27 cellular contexts compared by ENCODE assay signal in genomic region chr20:1165521-1165920, GRCh38. TPM values are rescaled to one million over a fixed set of nuclear protein-coding genes. Genes with fewer than 3 reads are reported as not detected.
"Had no signal": no experiment of that assay in that cellular context is flagged by ENCODE, and none has a peak within 500 bp of the region (broad histone marks: within the 10 kb centered on the region; RNA-seq: fewer than 3 reads in every experiment).

No MANE protein-coding gene starts in this region.

- ATAC-seq: left ventricle myocardium superior; lower lobe of right lung; naive thymus-derived CD4-positive, alpha-beta T cell; stimulated activated naive B cell treated with anti-CD40 and anti-IgM and Interleukin-4, amounts not matched to agents 10 μg/mL and 1 μg/mL and 100 μg/mL, for 72 hours had no signal

- H3K27ac ChIP-seq: esophagus squamous epithelium, lower lobe of right lung, neural progenitor cell, prostate gland, right atrium auricular region, sigmoid colon, skin epidermis, thoracic aorta, tibial nerve, upper lobe of left lung had no signal

- H3K4me1 ChIP-seq: esophagus squamous epithelium, lower lobe of right lung, neural progenitor cell, prostate gland, right atrium auricular region, sigmoid colon, spleen, tibial nerve, upper lobe of left lung had no signal

- H3K27me3 ChIP-seq: esophagus squamous epithelium, neural progenitor cell, right atrium auricular region, sigmoid colon, spleen, tibial nerve, upper lobe of left lung had no signal

- H3K4me2 ChIP-seq: neural progenitor cell had no signal

- H3K36me3 ChIP-seq: neural progenitor cell had no signal

- H2AFZ ChIP-seq: neural progenitor cell had no signal

- H3K27ac Mint-ChIP-seq: dendritic cell treated with granulocyte-macrophage colony-stimulating factor and Interleukin-4, amounts not matched to agents 40 ng/mL and 50 ng/mL, for 4 days; naive thymus-derived CD4-positive, alpha-beta T cell; nephron; neural progenitor cell; stimulated activated naive CD8-positive, alpha-beta T cell treated with anti-CD3 and anti-CD28 coated beads, Interleukin-15, Interleukin-2, amounts not matched to agents 100 ng/mL and 50 ng/mL, for 24 hours had no signal

- H3K4me3 ChIP-seq: esophagus squamous epithelium, lower lobe of right lung, neural progenitor cell, prostate gland, right atrium auricular region, sigmoid colon, skin epidermis, spleen, thoracic aorta, tibial nerve, upper lobe of left lung had no signal

- H3K9ac ChIP-seq: neural progenitor cell had no signal

- H3K9me3 ChIP-seq: esophagus squamous epithelium, lower lobe of right lung, prostate gland, right atrium auricular region, sigmoid colon, spleen, thoracic aorta, tibial nerve, upper lobe of left lung had no signal

- H3K9me3 Mint-ChIP-seq: dendritic cell treated with granulocyte-macrophage colony-stimulating factor and Interleukin-4, amounts not matched to agents 40 ng/mL and 50 ng/mL, for 4 days; immature natural killer cell; naive thymus-derived CD4-positive, alpha-beta T cell; nephron; neural progenitor cell; stimulated activated naive B cell treated with anti-CD40 and anti-IgM and Interleukin-4, amounts not matched to agents 10 μg/mL and 1 μg/mL and 100 μg/mL, for 72 hours; stimulated activated naive CD8-positive, alpha-beta T cell treated with anti-CD3 and anti-CD28 coated beads, Interleukin-15, Interleukin-2, amounts not matched to agents 100 ng/mL and 50 ng/mL, for 24 hours had no signal

- H3K27me3 Mint-ChIP-seq: dendritic cell treated with granulocyte-macrophage colony-stimulating factor and Interleukin-4, amounts not matched to agents 40 ng/mL and 50 ng/mL, for 4 days; naive thymus-derived CD4-positive, alpha-beta T cell; stimulated activated naive B cell treated with anti-CD40 and anti-IgM and Interleukin-4, amounts not matched to agents 10 μg/mL and 1 μg/mL and 100 μg/mL, for 72 hours; stimulated activated naive CD8-positive, alpha-beta T cell treated with anti-CD3 and anti-CD28 coated beads, Interleukin-15, Interleukin-2, amounts not matched to agents 100 ng/mL and 50 ng/mL, for 24 hours had no signal

- DNase-seq: cerebellar nuclear complex; effector CD8-positive, alpha-beta T cell; esophagus squamous epithelium; foreskin melanocyte; glutamatergic neuron; hypothalamus; immature natural killer cell; left ventricle myocardium superior; lower lobe of right lung; naive thymus-derived CD4-positive, alpha-beta T cell; sigmoid colon; spleen; stimulated activated CD4-positive, alpha-beta T cell treated with anti-CD3 and anti-CD28 coated beads, Interleukin-4, amount 100 ng/mL, for 4 hours; stimulated activated naive B cell treated with anti-CD40 and anti-IgM and Interleukin-4, amounts not matched to agents 10 μg/mL and 1 μg/mL and 100 μg/mL, for 72 hours; upper lobe of left lung had no signal

- H3K4me1 Mint-ChIP-seq: nephron, neural progenitor cell had no signal

- H3K4me3 Mint-ChIP-seq: dendritic cell treated with granulocyte-macrophage colony-stimulating factor and Interleukin-4, amounts not matched to agents 40 ng/mL and 50 ng/mL, for 4 days; immature natural killer cell; naive thymus-derived CD4-positive, alpha-beta T cell; nephron; neural progenitor cell; stimulated activated naive B cell treated with anti-CD40 and anti-IgM and Interleukin-4, amounts not matched to agents 10 μg/mL and 1 μg/mL and 100 μg/mL, for 72 hours; stimulated activated naive CD8-positive, alpha-beta T cell treated with anti-CD3 and anti-CD28 coated beads, Interleukin-15, Interleukin-2, amounts not matched to agents 100 ng/mL and 50 ng/mL, for 24 hours had no signal

RNA-seq across cellular contexts. Expression of gene TMEM74B, which starts 19.3 kb away (rescaled TPM):
- total RNA-seq: mononuclear cell, osteocyte, thoracic aorta had no signal
- polyA plus RNA-seq: immature natural killer cell had no signal

RNA-seq across cellular contexts. Expression of gene C20orf202, which starts 37.7 kb away (rescaled TPM):
- total RNA-seq: mononuclear cell, osteocyte, prostate gland, sigmoid colon had no signal
- polyA plus RNA-seq: immature natural killer cell, keratinocyte had no signal
